In genomic region chr4:153318696-153319320, GRCh38 we compare ENCODE assay signal across 8 cellular contexts. TPM values are rescaled to one million over a fixed set of nuclear protein-coding genes. Genes with fewer than 3 reads are reported as not detected.
DNase-seq lines count a peak whose midpoint lies in the region; ATAC-seq and TF ChIP-seq lines count a peak whose summit lies in the region.

No MANE protein-coding gene starts in this region.

- peaks cover 33% of the 10 kb centered on the region for H3K36me3 Mint-ChIP-seq in MCF 10A (ENCODE audit: insufficient read depth, unreplicated experiment)

- TF ChIP-seq EP300 in transverse colon (IDR thresholded peaks at IDR 0.05; ENCODE audit: low read depth) = no peak

- H3K27ac Mint-ChIP-seq in MCF 10A (ENCODE audit: low read depth, unreplicated experiment) = no peak overlapping the region

- no peak overlapping the region for H3K4me3 ChIP-seq in transverse colon

- no TSS peak for BruUV-seq in MCF 10A (replicated peaks; lab: Mats Ljungman, UMichigan)

- WGBS in transverse colon (ENCODE audit: low coverage in 1 of 2), 2 donors = 65 to 82% methylated on average over 2 of the region's 2 CpGs

- no peaks in the 10 kb centered on the region for H3K27me3 Mint-ChIP-seq in MCF 10A (ENCODE audit: insufficient read depth, unreplicated experiment)

- intact Hi-C loops in MCF 10A (cut with micrococcal nuclease) (loop anchor here (1.0 to 10.0 kb wide), 5 partner anchors 97 to 474 kb away; no protein-coding TSS in a partner anchor), transverse colon (cut with DNase I; ENCODE audit: low total_unique reads) (no loop called here)

- no peaks in the 10 kb centered on the region for H3K9me3 Mint-ChIP-seq in MCF 10A (ENCODE audit: unreplicated experiment)

- CTCF ChIA-PET in MCF 10A (lab: Yijun Ruan, JAX) = interaction anchor here (0.7 to 3.1 kb wide), 14 partner anchors 12 to 206 kb away, joined by 3 to 36 read pairs (median 4); no protein-coding TSS in a partner anchor

- H3K9me3 ChIP-seq in transverse colon = no peaks in the 10 kb centered on the region

- H3K36me3 ChIP-seq in transverse colon = peaks cover 0 to 18% (median 9%) of the 10 kb centered on the region in 4 donors

- TF ChIP-seq CTCF in MCF 10A (IDR thresholded peaks at IDR 0.05; ENCODE audit: unreplicated experiment) = peak; percentile 57
- peak; percentile 47 to 59 (median 56) for TF ChIP-seq CTCF in transverse colon (IDR thresholded peaks at IDR 0.05)

- no peaks in the 10 kb centered on the region for H3K4me1 Mint-ChIP-seq in MCF 10A (ENCODE audit: insufficient read depth, unreplicated experiment)

- DNase-seq in A172 (ENCODE audit: low spot score) (peak; percentile 52), EH (ENCODE audit: low read depth) (peak; percentile 68), NCI-H82 treated with DMSO at 0.1 percent for 48 hours (lab: John Stamatoyannopoulos, UW; ENCODE audit: unreplicated experiment) (peak; percentile 18), MCF 10A (ENCODE audit: unreplicated experiment) (peak; percentile 68), kidney tubule cell (ENCODE audit: low spot score) (peak; percentile 56), transverse colon (no peak), NCI-H524 treated with DMSO at 0.1 percent for 48 hours (lab: John Stamatoyannopoulos, UW) (no peak)

- ATAC-seq in HG03064 (IDR thresholded peaks at IDR 0.05; ENCODE audit: low read depth, unreplicated experiment) = peak; percentile 65

- in situ Hi-C loops in transverse colon (cut with MboI; ENCODE audit: low pct_ligation_motif_present in 1 of 4, low pct_unique_long_range_greater_than_20kb in 1 of 4, low sequenced_read_pairs in 3 of 4) = loop anchor here in 2 of 4 donors (5.0 to 25.0 kb wide), 2 partner anchors 177 to 182 kb away; no protein-coding TSS in a partner anchor

- no peak for TF ChIP-seq POLR2A in transverse colon (IDR thresholded peaks at IDR 0.05)

- POLR2A ChIA-PET in MCF 10A (lab: Yijun Ruan, JAX) = interaction anchor here (0.8 kb wide), 1 partner anchor 176 kb away, joined by 3 read pairs; no protein-coding TSS in a partner anchor

- H3K27me3 ChIP-seq in transverse colon = no peaks in the 10 kb centered on the region

- no peak overlapping the region for H3K27ac ChIP-seq in transverse colon

- no peak overlapping the region for H3K4me3 Mint-ChIP-seq in MCF 10A (ENCODE audit: unreplicated experiment)

- H3K4me1 ChIP-seq in transverse colon = no peaks in the 10 kb centered on the region

RNA-seq across cellular contexts. Expression of gene MND1, which starts 25.7 kb away (rescaled TPM):
- total RNA-seq in A172 (2014; rRNA removed; shearing (Covaris generic)) = 28.9 and 39.6 TPM in 2 replicates
- 4.8 and 9.7 TPM in 2 replicates for total RNA-seq in MCF 10A (2022)
- total RNA-seq in transverse colon = 1 to 10 TPM in 2 of 4 donors, under 1 TPM in 1, not detected in 1; 0.80 to 3.2 (median 1.4) TPM

Comparison
In these comparisons a context has a peak if more than half of its experiments do, and no peak if none do; other contexts are left out.
1. DNase-seq: peak in A172 (single experiment), EH (single experiment), NCI-H82 treated with DMSO at 0.1 percent for 48 hours (single experiment), MCF 10A (single experiment) and kidney tubule cell (single experiment); none in transverse colon (single experiment) and NCI-H524 treated with DMSO at 0.1 percent for 48 hours (single experiment).